In genomic region chr6:10582774-10583508, GRCh38 we compare ENCODE assay signal across 10 cellular contexts.
A peak's percentile ranks its signal among the peaks of the same experiment; 100 is the strongest.
DNase-seq lines count a peak whose midpoint lies in the region; ATAC-seq and TF ChIP-seq lines count a peak whose summit lies in the region.
"Had no signal": no experiment of that assay in that cellular context is flagged by ENCODE, and none has a peak within 500 bp of the region (broad histone marks: within the 10 kb centered on the region; RNA-seq: fewer than 3 reads in every experiment).

No MANE protein-coding gene starts in this region.

- no peak overlapping the region for H2BK15ac ChIP-seq in mesendoderm (replicated peaks; ENCODE audit: low read depth)

- peaks cover 31% of the 10 kb centered on the region for H3K4me1 ChIP-seq in mesendoderm (ENCODE audit: control insufficient read depth, low read depth, low read length)

- CTCF ChIA-PET in activated CD8-positive, alpha-beta T cell treated with anti-CD3 and anti-CD28 coated beads for 36 hours (lab: Charles Lee), result no interaction called here

- H3K36me3 Mint-ChIP-seq in activated CD8-positive, alpha-beta T cell treated with anti-CD3 and anti-CD28 coated beads for 36 hours (ENCODE audit: low read depth), result no peaks in the 10 kb centered on the region

- H3K4me3 ChIP-seq in mesendoderm (ENCODE audit: low read length), result no peak overlapping the region
- H3K4me3 ChIP-seq: spleen had no signal

- H3K79me2 ChIP-seq in mesendoderm (ENCODE audit: control insufficient read depth, insufficient read depth, low read length), result peaks cover 19% of the 10 kb centered on the region

- H3K36me3 ChIP-seq in mesendoderm (ENCODE audit: control insufficient read depth, insufficient read depth, low read length), result no peaks in the 10 kb centered on the region

- H3K23ac ChIP-seq in mesendoderm (ENCODE audit: low read length), result peak overlapping the region; percentile 67

- H4K5ac ChIP-seq in mesendoderm (ENCODE audit: low read length), result peak overlapping the region; percentile 68

- TF ChIP-seq CTCF in activated CD8-positive, alpha-beta T cell treated with anti-CD3 and anti-CD28 coated beads for 36 hours (IDR thresholded peaks at IDR 0.05), result no peak

- no peaks in the 10 kb centered on the region for H3K27me3 Mint-ChIP-seq in activated CD8-positive, alpha-beta T cell treated with anti-CD3 and anti-CD28 coated beads for 36 hours
- H3K27me3 Mint-ChIP-seq: activated CD4-positive, alpha-beta T cell treated with anti-CD3 and anti-CD28 coated beads for 36 hours had no signal

- H4K8ac ChIP-seq in mesendoderm (ENCODE audit: low read depth, low read length), result no peak overlapping the region

- no peaks in the 10 kb centered on the region for H3K27me3 ChIP-seq in mesendoderm (ENCODE audit: insufficient read depth, low read length, poor library complexity)
- H3K27me3 ChIP-seq: spleen had no signal

- H3K27ac Mint-ChIP-seq in activated CD8-positive, alpha-beta T cell treated with anti-CD3 and anti-CD28 coated beads for 36 hours, result no peak overlapping the region
- H3K27ac Mint-ChIP-seq: activated CD4-positive, alpha-beta T cell treated with anti-CD3 and anti-CD28 coated beads for 36 hours had no signal

- peak; percentile 66 for DNase-seq in G401 (ENCODE audit: low spot score)
- peak; percentile 27 to 47 for DNase-seq in NCI-H187 (lab: John Stamatoyannopoulos, UW)
- DNase-seq in activated CD8-positive, alpha-beta T cell treated with anti-CD3 and anti-CD28 coated beads for 36 hours, result no peak
- peak; percentile 95 for DNase-seq in mesendoderm
- no peak for DNase-seq in midbrain (lab: John Stamatoyannopoulos, UW)
- DNase-seq in HT-29 (ENCODE audit: low spot score), result no peak
- DNase-seq in superior temporal gyrus (ENCODE audit: extremely low spot score), result no peak
- no peak for DNase-seq in NCI-H1048 (lab: John Stamatoyannopoulos, UW)
- DNase-seq: activated CD4-positive, alpha-beta T cell treated with anti-CD3 and anti-CD28 coated beads for 36 hours; spleen had no signal

- peak overlapping the region; percentile 95 for H3K56ac ChIP-seq in mesendoderm (ENCODE audit: low read length)

- POLR2A ChIA-PET in activated CD8-positive, alpha-beta T cell treated with anti-CD3 and anti-CD28 coated beads for 36 hours (lab: Charles Lee), result no interaction called here

- intact Hi-C loops in activated CD8-positive, alpha-beta T cell treated with anti-CD3 and anti-CD28 coated beads for 36 hours (cut with micrococcal nuclease), result no loop called here

- H3K27ac ChIP-seq in mesendoderm (ENCODE audit: low read depth, low read length), result peak overlapping the region; percentile 93
- H3K27ac ChIP-seq: spleen had no signal

- ATAC-seq in activated CD8-positive, alpha-beta T cell treated with anti-CD3 and anti-CD28 coated beads for 36 hours, result peak; percentile 24
- ATAC-seq: activated CD4-positive, alpha-beta T cell treated with anti-CD3 and anti-CD28 coated beads for 36 hours had no signal

- H3K18ac ChIP-seq in mesendoderm (ENCODE audit: low read length), result peak overlapping the region; percentile 75

- H2BK5ac ChIP-seq in mesendoderm (ENCODE audit: low read length), result peak overlapping the region; percentile 99

- no CpG with 5 or more reads among the region's 10 CpGs for WGBS in mesendoderm (ENCODE audit: extremely low coverage, insufficient coverage, low lambda C conversion rate)

- H3K4me3 Mint-ChIP-seq in activated CD8-positive, alpha-beta T cell treated with anti-CD3 and anti-CD28 coated beads for 36 hours, result no peak overlapping the region
- H3K4me3 Mint-ChIP-seq: activated CD4-positive, alpha-beta T cell treated with anti-CD3 and anti-CD28 coated beads for 36 hours had no signal

- peak overlapping the region; percentile 72 for H3K9ac ChIP-seq in mesendoderm (ENCODE audit: low read length)

- peak overlapping the region; percentile 33 for H2BK120ac ChIP-seq in mesendoderm (ENCODE audit: low read depth, low read length)

- H2AK5ac ChIP-seq in mesendoderm (ENCODE audit: low read length), result peak overlapping the region; percentile 75

- peaks cover 11% of the 10 kb centered on the region for H3K4me1 Mint-ChIP-seq in activated CD8-positive, alpha-beta T cell treated with anti-CD3 and anti-CD28 coated beads for 36 hours (ENCODE audit: low read depth)
- H3K4me1 Mint-ChIP-seq: activated CD4-positive, alpha-beta T cell treated with anti-CD3 and anti-CD28 coated beads for 36 hours had no signal

- peak overlapping the region; percentile 41 for H3K4ac ChIP-seq in mesendoderm (ENCODE audit: low read depth, low read length)

- peaks cover 3% of the 10 kb centered on the region for H3K79me1 ChIP-seq in mesendoderm (ENCODE audit: low read length)

- no peaks in the 10 kb centered on the region for H3K9me3 Mint-ChIP-seq in activated CD8-positive, alpha-beta T cell treated with anti-CD3 and anti-CD28 coated beads for 36 hours

- in situ Hi-C loops in G401 (cut with HindIII; ENCODE audit: low sequenced_read_pairs), result no loop called here

- H3K4me2 ChIP-seq in mesendoderm (ENCODE audit: low read length), result peak overlapping the region; percentile 33

Comparison
In these comparisons a context has a peak if more than half of its experiments do, and no peak if none do; other contexts are left out.
1. DNase-seq: peak in G401 (single experiment), NCI-H187 (2 of 2) and mesendoderm (single experiment); none in activated CD8-positive, alpha-beta T cell treated with anti-CD3 and anti-CD28 coated beads for 36 hours (single experiment), midbrain (single experiment), HT-29 (single experiment), superior temporal gyrus (single experiment) and NCI-H1048 (single experiment).